Comparison of ENCODE assay signal across 16 cellular contexts in genomic region chr2:61439241-61440002, GRCh38. TPM values are rescaled to one million over a fixed set of nuclear protein-coding genes. Genes with fewer than 3 reads are reported as not detected.
DNase-seq lines count a peak whose midpoint lies in the region; ATAC-seq and TF ChIP-seq lines count a peak whose summit lies in the region.
"Had no signal": no experiment of that assay in that cellular context is flagged by ENCODE, and none has a peak within 500 bp of the region (broad histone marks: within the 10 kb centered on the region; RNA-seq: fewer than 3 reads in every experiment).

No MANE protein-coding gene starts in this region.

- H3K4me1 ChIP-seq in CD8-positive, alpha-beta T cell (ENCODE audit: insufficient read depth, low read length), result peaks cover 42% of the 10 kb centered on the region
- H3K4me1 ChIP-seq in heart left ventricle, result peaks cover 0 to 80% (median 38%) of the 10 kb centered on the region in 12 donors
- H3K4me1 ChIP-seq in trophoblast cell (ENCODE audit: control insufficient read depth in 1 of 2, insufficient read depth in 2 of 2, low read length in 2 of 2), result peaks cover 0 to 5% of the 10 kb centered on the region in 2 experiments

- DNase-seq in CD8-positive, alpha-beta T cell, result no peak
- DNase-seq in NCI-H69 (lab: John Stamatoyannopoulos, UW) (peak; percentile 26), heart left ventricle (peak; percentile 59 to 86 (median 75)), trophoblast cell (peak in 1 of 2 donors; percentile 24), GM20000 (ENCODE audit: low spot score) (no peak), NCI-H1436 treated with DMSO at 0.1 percent for 48 hours (lab: John Stamatoyannopoulos, UW) (no peak), EL (no peak), NCI-H2227 (lab: John Stamatoyannopoulos, UW; ENCODE audit: unreplicated experiment) (no peak)
- DNase-seq: activated T-cell treated with anti-CD3 and anti-CD28 coated beads, Interleukin-2, amount 50 U/mL, for 4 hours; anterior cingulate cortex; C1 segment of cervical spinal cord; left colon; NCI-H82; stimulated activated CD4-positive, alpha-beta T cell treated with anti-CD3 and anti-CD28 coated beads, Interleukin-1b, Interleukin-23, amount 100 ng/mL, for 48 hours; WERI-Rb-1 had no signal

- H3K4ac ChIP-seq in trophoblast cell (ENCODE audit: low read depth, low read length), result peak overlapping the region; percentile 16

- H3K9ac ChIP-seq in trophoblast cell (ENCODE audit: low read length), result no peak overlapping the region
- H3K9ac ChIP-seq: parathyroid adenoma had no signal

- peak overlapping the region; percentile 31 for H2AFZ ChIP-seq in trophoblast cell (ENCODE audit: insufficient read depth, low read length, poor library complexity)
- H2AFZ ChIP-seq: parathyroid adenoma had no signal

- H3K27ac ChIP-seq in CD8-positive, alpha-beta T cell (ENCODE audit: low read depth, low read length), result no peak overlapping the region
- H3K27ac ChIP-seq in heart left ventricle (peak overlapping the region in 10 of 12 donors; percentile 18 to 74 (median 52)), trophoblast cell (ENCODE audit: low read depth, low read length) (no peak overlapping the region)
- H3K27ac ChIP-seq: parathyroid adenoma, WERI-Rb-1 had no signal

- H3K36me3 Mint-ChIP-seq in CD8-positive, alpha-beta T cell, result peaks cover 38% of the 10 kb centered on the region

- H2AK5ac ChIP-seq in trophoblast cell (ENCODE audit: low read length), result no peak overlapping the region

- H4K8ac ChIP-seq in trophoblast cell (ENCODE audit: low read depth, low read length), result no peak overlapping the region

- H2BK12ac ChIP-seq in trophoblast cell (ENCODE audit: low read length), result no peak overlapping the region

- H3K27ac Mint-ChIP-seq in CD8-positive, alpha-beta T cell, result peak overlapping the region; percentile 24

- no peak for ATAC-seq in CD8-positive, alpha-beta T cell
- peak; percentile 89 to 93 (median 93) for ATAC-seq in heart left ventricle
- ATAC-seq: activated T-cell treated with anti-CD3 and anti-CD28 coated beads, Interleukin-2, amount 50 U/mL, for 4 hours; left colon had no signal

- no peaks in the 10 kb centered on the region for H3K27me3 ChIP-seq in CD8-positive, alpha-beta T cell (ENCODE audit: insufficient read depth, low read length)
- H3K27me3 ChIP-seq in heart left ventricle (no peaks in the 10 kb centered on the region), trophoblast cell (ENCODE audit: insufficient read depth, low read length) (no peaks in the 10 kb centered on the region)

- H3K79me2 ChIP-seq in trophoblast cell (ENCODE audit: control insufficient read depth, insufficient read depth, low read length, poor library complexity), result peaks cover 21% of the 10 kb centered on the region

- no peak overlapping the region for H4K12ac ChIP-seq in trophoblast cell (ENCODE audit: low read depth, low read length)

- H3K4me2 ChIP-seq in trophoblast cell (ENCODE audit: low read length), result no peak overlapping the region

- TF ChIP-seq CTCF in CD8-positive, alpha-beta T cell (IDR thresholded peaks at IDR 0.05), result no peak
- TF ChIP-seq CTCF in heart left ventricle (IDR thresholded peaks at IDR 0.05) (no peak), GM20000 (IDR thresholded peaks at IDR 0.05; ENCODE audit: extremely low read depth, missing control alignments) (no peak)

- H2BK120ac ChIP-seq in trophoblast cell (ENCODE audit: insufficient read depth, low read length, poor library complexity), result no peak overlapping the region

- H3K36me3 ChIP-seq in CD8-positive, alpha-beta T cell (ENCODE audit: insufficient read depth, low read length), result no peaks in the 10 kb centered on the region
- H3K36me3 ChIP-seq in heart left ventricle (no peaks in the 10 kb centered on the region), trophoblast cell (ENCODE audit: control insufficient read depth in 1 of 2, insufficient read depth in 2 of 2, low read length in 2 of 2) (no peaks in the 10 kb centered on the region)

- H3K4me3 Mint-ChIP-seq in CD8-positive, alpha-beta T cell, result no peak overlapping the region
- H3K4me3 Mint-ChIP-seq: activated T-cell treated with anti-CD3 and anti-CD28 coated beads, Interleukin-2, amount 50 U/mL, for 4 hours had no signal

- 61 to 68% (median 66%) methylated on average over 4 to 7 of the region's 7 CpGs for WGBS in heart left ventricle, 4 donors
- WGBS in trophoblast cell (ENCODE audit: extremely low coverage, insufficient coverage, insufficient read length), result no CpG with 5 or more reads among the region's 7 CpGs

- no peak overlapping the region for H3K18ac ChIP-seq in trophoblast cell (ENCODE audit: low read length)

- POLR2A ChIA-PET in CD8-positive, alpha-beta T cell (lab: Charles Lee), result interaction anchor here (0.6 to 0.7 kb wide), 2 partner anchors 11 to 15 kb away, joined by 3 to 4 read pairs; no protein-coding TSS in a partner anchor

- no peaks in the 10 kb centered on the region for H3K79me1 ChIP-seq in trophoblast cell (ENCODE audit: low read length)

- no peaks in the 10 kb centered on the region for H3K27me3 Mint-ChIP-seq in CD8-positive, alpha-beta T cell (ENCODE audit: low read depth)

- H3K4me1 Mint-ChIP-seq in CD8-positive, alpha-beta T cell (ENCODE audit: low read depth), result peaks cover 79% of the 10 kb centered on the region

- H2BK5ac ChIP-seq in trophoblast cell (ENCODE audit: low read depth, low read length, poor library complexity), result no peak overlapping the region

- H3K9me3 ChIP-seq in CD8-positive, alpha-beta T cell (ENCODE audit: low read length), result no peaks in the 10 kb centered on the region
- H3K9me3 ChIP-seq in heart left ventricle, result peaks cover 0 to 30% (median 8%) of the 10 kb centered on the region in 12 donors
- no peaks in the 10 kb centered on the region for H3K9me3 ChIP-seq in trophoblast cell (ENCODE audit: insufficient read depth, low read depth, low read length)

- CTCF ChIA-PET in CD8-positive, alpha-beta T cell (lab: Charles Lee), result interaction anchor here (1.2 to 2.7 kb wide), 2 partner anchors 10 to 13 kb away, joined by 4 to 15 read pairs; no protein-coding TSS in a partner anchor

- no peak overlapping the region for H3K14ac ChIP-seq in trophoblast cell (ENCODE audit: low read length)

- TF ChIP-seq POLR2A in heart left ventricle (IDR thresholded peaks at IDR 0.05), result no peak

- H4K91ac ChIP-seq in trophoblast cell (ENCODE audit: low read depth, low read length), result no peak overlapping the region

- intact Hi-C loops in CD8-positive, alpha-beta T cell (cut with DNase I, micrococcal nuclease), result loop anchor here in 1 of 2 experiments (2.0 kb wide), 1 partner anchor 17 kb away; no protein-coding TSS in a partner anchor
- intact Hi-C loops in heart left ventricle (cut with DNase I), result no loop called here

- no peak overlapping the region for H3K23ac ChIP-seq in trophoblast cell (ENCODE audit: low read length)

- peaks cover 15% of the 10 kb centered on the region for H3K9me3 Mint-ChIP-seq in CD8-positive, alpha-beta T cell

- H3K4me3 ChIP-seq in CD8-positive, alpha-beta T cell (ENCODE audit: low read depth, low read length), result no peak overlapping the region
- no peak overlapping the region for H3K4me3 ChIP-seq in heart left ventricle
- no peak overlapping the region for H3K4me3 ChIP-seq in trophoblast cell (ENCODE audit: low read depth, low read length)

RNA-seq across cellular contexts. Expression of gene USP34, which starts 31.5 kb away (rescaled TPM):
- total RNA-seq in CD8-positive, alpha-beta T cell, result 100 to 1,000 TPM in 1 of 2 experiments, 10 to 100 TPM in 1; 99.6 to 103 TPM
- total RNA-seq in heart left ventricle, result 10 to 100 TPM; 48.5 to 82.8 (median 61.9) TPM
- 10 to 100 TPM; 33.3 to 46.2 TPM for polyA plus RNA-seq in heart left ventricle
- 57.1 and 59.1 TPM in 2 replicates for polyA plus RNA-seq in trophoblast cell (2013)

Comparison
In these comparisons a context has a peak if more than half of its experiments do, and no peak if none do; other contexts are left out.
1. DNase-seq: peak in NCI-H69 (single experiment) and heart left ventricle (5 of 5); none in CD8-positive, alpha-beta T cell (0 of 7), GM20000 (single experiment), NCI-H1436 treated with DMSO at 0.1 percent for 48 hours (single experiment), EL (single experiment) and NCI-H2227 (single experiment).
2. H3K27ac ChIP-seq: peak in heart left ventricle (10 of 12); none in CD8-positive, alpha-beta T cell (single experiment) and trophoblast cell (single experiment).